In genomic region chr17:31320231-31320630, GRCh38 we compare ENCODE assay signal across 11 cellular contexts. TPM values are rescaled to one million over a fixed set of nuclear protein-coding genes. Genes with fewer than 3 reads are reported as not detected.
DNase-seq lines count a peak whose midpoint lies in the region; ATAC-seq and TF ChIP-seq lines count a peak whose summit lies in the region.
"Had no signal": no experiment of that assay in that cellular context is flagged by ENCODE, and none has a peak within 500 bp of the region (broad histone marks: within the 10 kb centered on the region; RNA-seq: fewer than 3 reads in every experiment).

No MANE protein-coding gene starts in this region.

- H3K36me3 ChIP-seq in left lung: no peaks in the 10 kb centered on the region
- no peaks in the 10 kb centered on the region for H3K36me3 ChIP-seq in upper lobe of right lung
- no peaks in the 10 kb centered on the region for H3K36me3 ChIP-seq in mesendoderm (ENCODE audit: control insufficient read depth, insufficient read depth, low read length)

- no peak overlapping the region for H2AK5ac ChIP-seq in mesendoderm (ENCODE audit: low read length)

- intact Hi-C loops in left lung (cut with DNase I): loop anchor here in 1 of 2 donors (10.0 kb wide), 1 partner anchor 55 kb away; no protein-coding TSS in a partner anchor
- intact Hi-C loops in upper lobe of right lung (cut with DNase I): no loop called here

- peak overlapping the region; percentile 99 for H3K27ac Mint-ChIP-seq in activated naive CD4-positive, alpha-beta T cell treated with anti-CD3 and anti-CD28 coated beads, Interleukin-2, amount 50 U/mL, for 24 hours
- H3K27ac Mint-ChIP-seq in activated CD4-positive, alpha-beta memory T cell treated with anti-CD3 and anti-CD28 coated beads, Interleukin-2, amount 10 ng/mL, durations not matched to agents 7 days and 5 days: peak overlapping the region; percentile 99

- no peaks in the 10 kb centered on the region for H3K27me3 Mint-ChIP-seq in activated naive CD4-positive, alpha-beta T cell treated with anti-CD3 and anti-CD28 coated beads, Interleukin-2, amount 50 U/mL, for 24 hours
- H3K27me3 Mint-ChIP-seq in activated CD4-positive, alpha-beta memory T cell treated with anti-CD3 and anti-CD28 coated beads, Interleukin-2, amount 10 ng/mL, durations not matched to agents 7 days and 5 days: no peaks in the 10 kb centered on the region

- H2BK5ac ChIP-seq in mesendoderm (ENCODE audit: low read length): no peak overlapping the region

- H3K9me3 ChIP-seq in left lung: no peaks in the 10 kb centered on the region
- no peaks in the 10 kb centered on the region for H3K9me3 ChIP-seq in upper lobe of right lung

- H2BK120ac ChIP-seq in mesendoderm (ENCODE audit: low read depth, low read length): no peak overlapping the region

- H4K8ac ChIP-seq in mesendoderm (ENCODE audit: low read depth, low read length): no peak overlapping the region

- no peak overlapping the region for H3K4ac ChIP-seq in mesendoderm (ENCODE audit: low read depth, low read length)

- no peaks in the 10 kb centered on the region for H3K79me2 ChIP-seq in mesendoderm (ENCODE audit: control insufficient read depth, insufficient read depth, low read length)

- no peaks in the 10 kb centered on the region for H3K79me1 ChIP-seq in mesendoderm (ENCODE audit: low read length)

- H3K4me1 Mint-ChIP-seq in activated naive CD4-positive, alpha-beta T cell treated with anti-CD3 and anti-CD28 coated beads, Interleukin-2, amount 50 U/mL, for 24 hours: peaks cover 52% of the 10 kb centered on the region
- H3K4me1 Mint-ChIP-seq in activated CD4-positive, alpha-beta memory T cell treated with anti-CD3 and anti-CD28 coated beads, Interleukin-2, amount 10 ng/mL, durations not matched to agents 7 days and 5 days: peaks cover 40% of the 10 kb centered on the region

- H3K23ac ChIP-seq in mesendoderm (ENCODE audit: low read length): no peak overlapping the region

- ATAC-seq in left lung: no peak
- no peak for ATAC-seq in upper lobe of right lung
- no peak for ATAC-seq in HG03045 (IDR thresholded peaks at IDR 0.05; ENCODE audit: unreplicated experiment)

- H3K27ac ChIP-seq in left lung: peak overlapping the region; percentile 82 to 90
- peak overlapping the region; percentile 68 for H3K27ac ChIP-seq in upper lobe of right lung
- no peak overlapping the region for H3K27ac ChIP-seq in mesendoderm (ENCODE audit: low read depth, low read length)

- H2BK15ac ChIP-seq in mesendoderm (replicated peaks; ENCODE audit: low read depth): no peak overlapping the region

- H4K5ac ChIP-seq in mesendoderm (ENCODE audit: low read length): no peak overlapping the region

- no peak for DNase-seq in activated naive CD4-positive, alpha-beta T cell (lab: John Stamatoyannopoulos, UW)
- no peak for DNase-seq in activated CD4-positive, alpha-beta memory T cell treated with anti-CD3 and anti-CD28 coated beads, Interleukin-2, amount 10 ng/mL, durations not matched to agents 7 days and 5 days
- no peak for DNase-seq in left lung
- no peak for DNase-seq in upper lobe of right lung
- DNase-seq in mesendoderm: no peak
- no peak for DNase-seq in mucosa of gallbladder (ENCODE audit: low spot score)
- DNase-seq: NCI-H146; stimulated activated CD4-positive, alpha-beta T cell treated with anti-CD3 and anti-CD28 coated beads, Interleukin-2, amount 100 ng/mL, for 48 hours had no signal

- TF ChIP-seq CTCF in left lung (IDR thresholded peaks at IDR 0.05): no peak
- no peak for TF ChIP-seq CTCF in upper lobe of right lung (IDR thresholded peaks at IDR 0.05)

- H3K18ac ChIP-seq in mesendoderm (ENCODE audit: low read length): no peak overlapping the region

- peak overlapping the region; percentile 92 for H3K4me3 Mint-ChIP-seq in activated naive CD4-positive, alpha-beta T cell treated with anti-CD3 and anti-CD28 coated beads, Interleukin-2, amount 50 U/mL, for 24 hours
- H3K4me3 Mint-ChIP-seq in activated CD4-positive, alpha-beta memory T cell treated with anti-CD3 and anti-CD28 coated beads, Interleukin-2, amount 10 ng/mL, durations not matched to agents 7 days and 5 days: peak overlapping the region; percentile 79

- POLR2A ChIA-PET in activated CD4-positive, alpha-beta memory T cell treated with anti-CD3 and anti-CD28 coated beads, Interleukin-2, amount 10 ng/mL, durations not matched to agents 7 days and 5 days (lab: Charles Lee): interaction anchor here (0.8 to 5.2 kb wide), 7 partner anchors 9 to 1703 kb away, joined by 3 to 287 read pairs (median 7); partner anchors contain the start of genes EVI2B and UTP6

- H3K4me1 ChIP-seq in left lung (peaks cover 0 to 55% of the 10 kb centered on the region in 2 donors), upper lobe of right lung (peaks cover 8% of the 10 kb centered on the region), mesendoderm (ENCODE audit: control insufficient read depth, low read depth, low read length) (no peaks in the 10 kb centered on the region)

- H3K9me3 Mint-ChIP-seq in activated naive CD4-positive, alpha-beta T cell treated with anti-CD3 and anti-CD28 coated beads, Interleukin-2, amount 50 U/mL, for 24 hours: no peaks in the 10 kb centered on the region
- no peaks in the 10 kb centered on the region for H3K9me3 Mint-ChIP-seq in activated CD4-positive, alpha-beta memory T cell treated with anti-CD3 and anti-CD28 coated beads, Interleukin-2, amount 10 ng/mL, durations not matched to agents 7 days and 5 days

- H3K4me2 ChIP-seq in mesendoderm (ENCODE audit: low read length): no peak overlapping the region

- CTCF ChIA-PET in activated CD4-positive, alpha-beta memory T cell treated with anti-CD3 and anti-CD28 coated beads, Interleukin-2, amount 10 ng/mL, durations not matched to agents 7 days and 5 days (lab: Charles Lee): interaction anchor here (0.8 to 2.2 kb wide), 3 partner anchors 9 to 52 kb away, joined by 3 to 7 read pairs (median 4); no protein-coding TSS in a partner anchor

- no peak overlapping the region for H3K56ac ChIP-seq in mesendoderm (ENCODE audit: low read length)

- WGBS in mesendoderm (ENCODE audit: extremely low coverage, insufficient coverage, low lambda C conversion rate): 100% methylated on average over 1 of the region's 2 CpGs

- H3K36me3 Mint-ChIP-seq in activated naive CD4-positive, alpha-beta T cell treated with anti-CD3 and anti-CD28 coated beads, Interleukin-2, amount 50 U/mL, for 24 hours: peaks cover 12% of the 10 kb centered on the region
- peaks cover 47% of the 10 kb centered on the region for H3K36me3 Mint-ChIP-seq in activated CD4-positive, alpha-beta memory T cell treated with anti-CD3 and anti-CD28 coated beads, Interleukin-2, amount 10 ng/mL, durations not matched to agents 7 days and 5 days (ENCODE audit: low read depth)

- H3K4me3 ChIP-seq in left lung: peak overlapping the region in 1 of 2 donors; percentile 33
- H3K4me3 ChIP-seq in upper lobe of right lung: peak overlapping the region; percentile 45
- H3K4me3 ChIP-seq in mesendoderm (ENCODE audit: low read length): no peak overlapping the region

- no peak overlapping the region for H3K9ac ChIP-seq in mesendoderm (ENCODE audit: low read length)

- H3K27me3 ChIP-seq in left lung: no peaks in the 10 kb centered on the region
- no peaks in the 10 kb centered on the region for H3K27me3 ChIP-seq in upper lobe of right lung
- H3K27me3 ChIP-seq in mesendoderm (ENCODE audit: insufficient read depth, low read length, poor library complexity): no peaks in the 10 kb centered on the region

RNA-seq across cellular contexts. Expression of gene EVI2A, which starts 1.2 kb away (rescaled TPM):
- total RNA-seq in activated CD4-positive, alpha-beta memory T cell treated with anti-CD3 and anti-CD28 coated beads, Interleukin-2, amount 10 ng/mL, durations not matched to agents 7 days and 5 days: 100 to 1,000 TPM; 109 to 110 TPM
- total RNA-seq in left lung: 10 to 100 TPM; 16.4 to 30.9 TPM
- 38.2 TPM for total RNA-seq in upper lobe of right lung
- not detected for polyA plus RNA-seq in mesendoderm (2013, experiment 1 of 2)
- polyA plus RNA-seq in mesendoderm (2013, experiment 2 of 2): not detected
- 10.9 TPM for total RNA-seq in mucosa of gallbladder
- total RNA-seq: H1 had no signal
- polyA plus RNA-seq: H1 had no signal

RNA-seq across cellular contexts. Expression of gene EVI2B, which starts 6.4 kb away (rescaled TPM):
- total RNA-seq in activated CD4-positive, alpha-beta memory T cell treated with anti-CD3 and anti-CD28 coated beads, Interleukin-2, amount 10 ng/mL, durations not matched to agents 7 days and 5 days: 100 to 1,000 TPM; 109 TPM
- total RNA-seq in left lung: 10 to 100 TPM; 25.1 to 80.4 TPM
- 87.9 TPM for total RNA-seq in upper lobe of right lung
- polyA plus RNA-seq in mesendoderm (2013, experiment 1 of 2): not detected
- not detected for polyA plus RNA-seq in mesendoderm (2013, experiment 2 of 2)
- 13.0 TPM for total RNA-seq in mucosa of gallbladder
- total RNA-seq: H1 had no signal
- polyA plus RNA-seq: H1 had no signal

RNA-seq across cellular contexts. Expression of gene OMG, which starts 23.2 kb away (rescaled TPM):
- under 1 TPM; 0.55 to 0.65 TPM for total RNA-seq in activated CD4-positive, alpha-beta memory T cell treated with anti-CD3 and anti-CD28 coated beads, Interleukin-2, amount 10 ng/mL, durations not matched to agents 7 days and 5 days
- total RNA-seq in left lung (10 to 100 TPM in 1 of 2 donors, 1 to 10 TPM in 1; 5.0 to 10.7 TPM), upper lobe of right lung (10.3 TPM), mucosa of gallbladder (2.3 TPM)
- not detected for polyA plus RNA-seq in mesendoderm (2013, experiment 1 of 2)
- not detected for polyA plus RNA-seq in mesendoderm (2013, experiment 2 of 2)
- total RNA-seq: H1 had no signal
- polyA plus RNA-seq: H1 had no signal
